In genomic region chr11:8440649-8441048, GRCh38 we compare ENCODE assay signal across 7 cellular contexts.
"Had no signal": no experiment of that assay in that cellular context is flagged by ENCODE, and none has a peak within 500 bp of the region (broad histone marks: within the 10 kb centered on the region; RNA-seq: fewer than 3 reads in every experiment).

No MANE protein-coding gene starts in this region.

- H3K4me3 ChIP-seq: GM12878 had no signal

- ATAC-seq: GM12878 had no signal

- FAIRE-seq: G401.6, GM12878, GM12891, GM18507, GM19239 had no signal

- DNase-seq: GDM1, GF-D8 had no signal
